ENCODE assay signal across 8 cellular contexts in genomic region chr5:317086-317811, GRCh38. TPM values are rescaled to one million over a fixed set of nuclear protein-coding genes. Genes with fewer than 3 reads are reported as not detected.
A peak's percentile ranks its signal among the peaks of the same experiment; 100 is the strongest.
DNase-seq lines count a peak whose midpoint lies in the region; ATAC-seq, FAIRE-seq and TF ChIP-seq lines count a peak whose summit lies in the region.

No MANE protein-coding gene starts in this region.

- peak; percentile 69 for ATAC-seq in GM21619 (IDR thresholded peaks at IDR 0.05; ENCODE audit: unreplicated experiment)

- no peaks in the 10 kb centered on the region; the same call in 1 of the 2 replicates for H3K9me3 ChIP-seq in SJSA1 (replicated peaks)

- H3K27me3 ChIP-seq in SJSA1 (replicated peaks), result peaks cover 12% of the 10 kb centered on the region

- peak; percentile 71 for TF ChIP-seq CTCF in cardiac fibroblast (IDR thresholded peaks at IDR 0.05; ENCODE audit: low read depth, low read length)

- peak; percentile 23 to 37 for DNase-seq in activated CD4-positive, alpha-beta T cell treated with anti-CD3 and anti-CD28 coated beads for 24 hours (ENCODE audit: low read depth in 2 of 2)
- no peak for DNase-seq in activated CD4-positive, alpha-beta T cell treated with anti-CD3 and anti-CD28 coated beads, Interleukin-2, amount 50 U/mL, for 4 hours
- DNase-seq in HTR-8/SVneo (ENCODE audit: insufficient read length, low spot score), result peak; percentile 98
- DNase-seq in SJSA1 (ENCODE audit: low read depth in 1 of 2, low spot score in 2 of 2), result peak; percentile 56 to 84
- DNase-seq in cardiac fibroblast (ENCODE audit: low read depth in 2 of 2), result peak; percentile 64 to 79
- peak; percentile 26 for DNase-seq in medulla oblongata (ENCODE audit: extremely low spot score)
- DNase-seq in urothelium cell line (ENCODE audit: low spot score), result peak; percentile 92

- H3K4me1 ChIP-seq in SJSA1 (replicated peaks), result peaks cover 33% of the 10 kb centered on the region

- FAIRE-seq in HTR-8/SVneo (lab: Jason Lieb, UNC) (peak; percentile 97), urothelium cell line (lab: Jason Lieb, UNC) (peak; percentile 76)

- no peak overlapping the region for H3K4me3 ChIP-seq in SJSA1
- no peak overlapping the region for H3K4me3 ChIP-seq in cardiac fibroblast (replicated peaks in 1 of 2; ENCODE audit: low read depth in 2 of 2, low read length in 2 of 2)

- H3K27ac ChIP-seq in SJSA1, result no peak overlapping the region

- H3K36me3 ChIP-seq in SJSA1, result peaks cover 26% of the 10 kb centered on the region

RNA-seq across cellular contexts. Expression of gene AHRR, which starts 4.3 kb away (rescaled TPM):
- 17.8 and 22.6 TPM in 2 replicates for total RNA-seq in SJSA1 (2014; rRNA removed; shearing (Covaris generic))

RNA-seq across cellular contexts. Expression of gene PDCD6, which starts 45.8 kb away (rescaled TPM):
- total RNA-seq in SJSA1 (2014; rRNA removed; shearing (Covaris generic)), result 64.4 and 102 TPM in 2 replicates

Comparison
In these comparisons a context has a peak if more than half of its experiments do, and no peak if none do; other contexts are left out.
1. DNase-seq: peak in activated CD4-positive, alpha-beta T cell treated with anti-CD3 and anti-CD28 coated beads for 24 hours (2 of 2), HTR-8/SVneo (single experiment), SJSA1 (2 of 2), cardiac fibroblast (2 of 2), medulla oblongata (single experiment) and urothelium cell line (single experiment); none in activated CD4-positive, alpha-beta T cell treated with anti-CD3 and anti-CD28 coated beads, Interleukin-2, amount 50 U/mL, for 4 hours (0 of 2).